Comparison of ENCODE assay signal across 23 cellular contexts in the genomic region with DNA sequence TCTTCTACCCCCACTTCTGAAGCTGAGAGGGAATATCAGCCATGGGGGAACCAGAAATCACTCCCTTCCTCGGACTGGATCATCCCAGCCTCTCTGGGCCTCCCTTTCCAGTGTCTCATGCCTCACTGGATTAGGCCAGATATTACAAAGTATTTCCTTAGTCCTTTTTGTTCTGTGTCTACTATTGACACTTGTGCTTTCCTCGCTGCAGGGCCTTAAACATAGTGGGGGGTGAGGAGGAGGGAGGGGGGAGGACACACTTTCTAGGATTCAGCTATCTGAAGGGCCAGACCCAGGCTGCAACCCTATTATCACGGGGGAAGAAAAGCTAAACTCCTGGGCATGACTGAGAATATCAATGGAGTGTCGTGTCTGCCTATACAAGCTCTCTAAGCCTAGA.
"Had no signal": no experiment of that assay in that cellular context is flagged by ENCODE, and none has a peak within 500 bp of the region (broad histone marks: within the 10 kb centered on the region; RNA-seq: fewer than 3 reads in every experiment).

No MANE protein-coding gene starts in this region.

- DNase-seq: activated B cell treated with CpG ODN at 0.5 μM for 24 hours; activated CD4-positive, alpha-beta T cell treated with anti-CD3 and anti-CD28 coated beads, Interleukin-2, amount 50 U/mL, for 1 hour; activated CD8-positive, alpha-beta T cell treated with anti-CD3 and anti-CD28 coated beads for 36 hours; activated gamma-delta T cell treated with Interleukin-2 at 50 U/mL for 16 hours; activated naive CD4-positive, alpha-beta T cell treated with anti-CD3 and anti-CD28 coated beads, Interleukin-2, amount 50 U/mL, for 16 hours; activated T-cell treated with anti-CD3 and anti-CD28 coated beads, Interleukin-2, amount 50 U/mL, for 4 hours; amniotic stem cell; dermis blood vessel endothelial cell; effector CD4-positive, alpha-beta T cell; psoas muscle; stimulated activated naive CD4-positive, alpha-beta T cell; T-cell; tibial artery had no signal

- H3K27ac Mint-ChIP-seq: activated B cell treated with CpG ODN at 0.5 μM for 24 hours; activated CD8-positive, alpha-beta T cell treated with anti-CD3 and anti-CD28 coated beads for 36 hours; activated T-helper 17 cell treated with anti-CD3 and anti-CD28 coated beads, Interleukin-2, amount 50 U/mL, for 72 hours; T-cell; T-helper 2 cell treated with Interferon-gamma antibody and Interleukin-4, amounts not matched to agents 5 μg/mL and 100 μg/mL, for 36 hours had no signal

- H3K4me3 Mint-ChIP-seq: activated B cell treated with CpG ODN at 0.5 μM for 24 hours; activated CD8-positive, alpha-beta T cell treated with anti-CD3 and anti-CD28 coated beads for 36 hours; activated T-cell treated with anti-CD3 and anti-CD28 coated beads, Interleukin-2, amount 50 U/mL, for 4 hours; activated T-helper 17 cell treated with anti-CD3 and anti-CD28 coated beads, Interleukin-2, amount 50 U/mL, for 72 hours; central memory CD8-positive, alpha-beta T cell; T-cell; T-helper 2 cell treated with Interferon-gamma antibody and Interleukin-4, amounts not matched to agents 5 μg/mL and 100 μg/mL, for 36 hours had no signal

- H3K36me3 Mint-ChIP-seq: T-cell had no signal

- H3K27ac ChIP-seq: breast epithelium, epithelial cell of prostate, left lung, ovary, psoas muscle, spleen, suprapubic skin, tibial artery had no signal

- H3K4me1 Mint-ChIP-seq: activated B cell treated with CpG ODN at 0.5 μM for 24 hours; activated T-helper 17 cell treated with anti-CD3 and anti-CD28 coated beads, Interleukin-2, amount 50 U/mL, for 72 hours; central memory CD8-positive, alpha-beta T cell; T-cell had no signal

- H3K4me1 ChIP-seq: breast epithelium, left lung, psoas muscle, spleen, suprapubic skin, tibial artery had no signal

- ATAC-seq: activated CD8-positive, alpha-beta T cell treated with anti-CD3 and anti-CD28 coated beads for 36 hours; activated T-cell treated with anti-CD3 and anti-CD28 coated beads, Interleukin-2, amount 50 U/mL, for 4 hours; activated T-helper 17 cell treated with anti-CD3 and anti-CD28 coated beads, Interleukin-2, amount 50 U/mL, for 72 hours; left lung; psoas muscle; T-cell had no signal

- H3K27me3 ChIP-seq: left lung, ovary, suprapubic skin, tibial artery had no signal

- H3K9me3 Mint-ChIP-seq: activated B cell treated with CpG ODN at 0.5 μM for 24 hours; activated CD8-positive, alpha-beta T cell treated with anti-CD3 and anti-CD28 coated beads for 36 hours; activated T-cell treated with anti-CD3 and anti-CD28 coated beads, Interleukin-2, amount 50 U/mL, for 4 hours; activated T-helper 17 cell treated with anti-CD3 and anti-CD28 coated beads, Interleukin-2, amount 50 U/mL, for 72 hours; central memory CD8-positive, alpha-beta T cell; T-cell; T-helper 2 cell treated with Interferon-gamma antibody and Interleukin-4, amounts not matched to agents 5 μg/mL and 100 μg/mL, for 36 hours had no signal

- H3K9me3 ChIP-seq: breast epithelium, left lung, ovary, psoas muscle, spleen, suprapubic skin, tibial artery had no signal

- H3K36me3 ChIP-seq: breast epithelium, left lung, ovary, spleen, suprapubic skin, tibial artery had no signal

- H3K4me3 ChIP-seq: breast epithelium, left lung, lung, ovary, psoas muscle, spleen, suprapubic skin, tibial artery had no signal

- H3K27me3 Mint-ChIP-seq: activated CD8-positive, alpha-beta T cell treated with anti-CD3 and anti-CD28 coated beads for 36 hours; activated T-helper 17 cell treated with anti-CD3 and anti-CD28 coated beads, Interleukin-2, amount 50 U/mL, for 72 hours; central memory CD8-positive, alpha-beta T cell had no signal
